In the genomic region with DNA sequence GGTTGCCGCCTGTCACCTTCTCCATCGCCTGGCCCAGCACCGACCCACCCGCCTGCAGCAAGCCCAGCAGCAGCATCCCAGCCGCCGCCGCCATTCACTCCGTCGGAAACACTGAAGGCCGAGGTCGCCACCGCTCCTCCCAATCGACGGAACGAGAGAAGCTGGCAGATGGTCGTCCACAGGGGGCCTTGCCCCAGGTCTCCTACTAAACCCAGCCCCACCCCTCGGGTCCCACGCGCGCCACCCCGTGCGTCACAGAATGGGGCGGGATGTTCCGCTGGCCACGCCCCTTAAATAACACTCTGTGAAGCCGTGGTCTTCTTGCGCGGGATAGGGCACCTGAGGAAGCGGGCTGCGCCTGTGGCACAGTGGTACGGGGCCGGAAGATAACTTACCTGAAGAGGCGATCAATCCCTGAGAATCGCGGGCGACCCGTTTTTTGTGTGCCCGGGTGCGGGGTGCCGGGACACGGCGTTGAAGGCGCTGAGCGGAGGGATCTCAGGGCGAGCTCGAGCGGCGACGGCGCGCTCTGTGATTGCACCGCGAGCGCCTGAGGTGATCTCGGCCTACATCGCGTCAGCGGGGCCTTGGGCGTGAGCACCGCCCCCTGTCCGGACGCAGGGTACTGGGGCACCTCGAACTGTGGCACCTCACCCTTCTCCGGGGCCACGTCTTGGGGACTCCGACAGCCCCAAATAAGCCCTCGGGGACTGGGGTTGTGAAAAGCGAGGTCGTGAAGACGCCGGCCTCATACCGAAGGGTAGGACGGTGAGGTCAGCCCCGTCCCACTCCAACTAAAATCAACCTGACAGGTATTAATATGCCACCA, we compare ENCODE assay signal across 1 cellular context.
TF ChIP-seq lines count a peak whose summit lies in the region.

A gene (minus strand): TSS at position 207 of the 829 bp plus-strand sequence. CDS start 113 bp downstream, at position 94.

TF ChIP-seq in K562, 482 proteins besides CTCF, POLR2A, EP300 and RAD21 (continued from another document and continues in another):
- TF ChIP-seq, protein P1, sequence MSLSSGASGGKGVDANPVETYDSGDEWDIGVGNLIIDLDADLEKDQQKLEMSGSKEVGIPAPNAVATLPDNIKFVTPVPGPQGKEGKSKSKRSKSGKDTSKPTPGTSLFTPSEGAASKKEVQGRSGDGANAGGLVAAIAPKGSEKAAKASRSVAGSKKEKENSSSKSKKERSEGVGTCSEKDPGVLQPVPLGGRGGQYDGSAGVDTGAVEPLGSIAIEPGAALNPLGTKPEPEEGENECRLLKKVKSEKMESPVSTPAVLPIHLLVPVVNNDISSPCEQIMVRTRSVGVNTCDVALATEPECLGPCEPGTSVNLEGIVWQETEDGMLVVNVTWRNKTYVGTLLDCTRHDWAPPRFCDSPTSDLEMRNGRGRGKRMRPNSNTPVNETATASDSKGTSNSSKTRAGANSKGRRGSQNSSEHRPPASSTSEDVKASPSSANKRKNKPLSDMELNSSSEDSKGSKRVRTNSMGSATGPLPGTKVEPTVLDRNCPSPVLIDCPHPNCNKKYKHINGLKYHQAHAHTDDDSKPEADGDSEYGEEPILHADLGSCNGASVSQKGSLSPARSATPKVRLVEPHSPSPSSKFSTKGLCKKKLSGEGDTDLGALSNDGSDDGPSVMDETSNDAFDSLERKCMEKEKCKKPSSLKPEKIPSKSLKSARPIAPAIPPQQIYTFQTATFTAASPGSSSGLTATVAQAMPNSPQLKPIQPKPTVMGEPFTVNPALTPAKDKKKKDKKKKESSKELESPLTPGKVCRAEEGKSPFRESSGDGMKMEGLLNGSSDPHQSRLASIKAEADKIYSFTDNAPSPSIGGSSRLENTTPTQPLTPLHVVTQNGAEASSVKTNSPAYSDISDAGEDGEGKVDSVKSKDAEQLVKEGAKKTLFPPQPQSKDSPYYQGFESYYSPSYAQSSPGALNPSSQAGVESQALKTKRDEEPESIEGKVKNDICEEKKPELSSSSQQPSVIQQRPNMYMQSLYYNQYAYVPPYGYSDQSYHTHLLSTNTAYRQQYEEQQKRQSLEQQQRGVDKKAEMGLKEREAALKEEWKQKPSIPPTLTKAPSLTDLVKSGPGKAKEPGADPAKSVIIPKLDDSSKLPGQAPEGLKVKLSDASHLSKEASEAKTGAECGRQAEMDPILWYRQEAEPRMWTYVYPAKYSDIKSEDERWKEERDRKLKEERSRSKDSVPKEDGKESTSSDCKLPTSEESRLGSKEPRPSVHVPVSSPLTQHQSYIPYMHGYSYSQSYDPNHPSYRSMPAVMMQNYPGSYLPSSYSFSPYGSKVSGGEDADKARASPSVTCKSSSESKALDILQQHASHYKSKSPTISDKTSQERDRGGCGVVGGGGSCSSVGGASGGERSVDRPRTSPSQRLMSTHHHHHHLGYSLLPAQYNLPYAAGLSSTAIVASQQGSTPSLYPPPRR (CRISPR knock-in tag; IDR thresholded peaks at IDR 0.05; ENCODE audit: borderline replicate concordance) = no peak
- TF ChIP-seq, protein P2, sequence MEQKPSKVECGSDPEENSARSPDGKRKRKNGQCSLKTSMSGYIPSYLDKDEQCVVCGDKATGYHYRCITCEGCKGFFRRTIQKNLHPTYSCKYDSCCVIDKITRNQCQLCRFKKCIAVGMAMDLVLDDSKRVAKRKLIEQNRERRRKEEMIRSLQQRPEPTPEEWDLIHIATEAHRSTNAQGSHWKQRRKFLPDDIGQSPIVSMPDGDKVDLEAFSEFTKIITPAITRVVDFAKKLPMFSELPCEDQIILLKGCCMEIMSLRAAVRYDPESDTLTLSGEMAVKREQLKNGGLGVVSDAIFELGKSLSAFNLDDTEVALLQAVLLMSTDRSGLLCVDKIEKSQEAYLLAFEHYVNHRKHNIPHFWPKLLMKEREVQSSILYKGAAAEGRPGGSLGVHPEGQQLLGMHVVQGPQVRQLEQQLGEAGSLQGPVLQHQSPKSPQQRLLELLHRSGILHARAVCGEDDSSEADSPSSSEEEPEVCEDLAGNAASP (IDR thresholded peaks at IDR 0.05) = no peak
- no peak for TF ChIP-seq FOXJ2 (tag; IDR thresholded peaks at IDR 0.05)
- no peak; the same call in 1 of the 2 replicates for TF ChIP-seq RBM14 (IDR thresholded peaks at IDR 0.05; ENCODE audit: borderline replicate concordance, insufficient read depth, low read depth, low read length)
- TF ChIP-seq GABPB1 (CRISPR knock-in tag; IDR thresholded peaks at IDR 0.05) = peak; percentile 61
- TF ChIP-seq, protein P3, sequence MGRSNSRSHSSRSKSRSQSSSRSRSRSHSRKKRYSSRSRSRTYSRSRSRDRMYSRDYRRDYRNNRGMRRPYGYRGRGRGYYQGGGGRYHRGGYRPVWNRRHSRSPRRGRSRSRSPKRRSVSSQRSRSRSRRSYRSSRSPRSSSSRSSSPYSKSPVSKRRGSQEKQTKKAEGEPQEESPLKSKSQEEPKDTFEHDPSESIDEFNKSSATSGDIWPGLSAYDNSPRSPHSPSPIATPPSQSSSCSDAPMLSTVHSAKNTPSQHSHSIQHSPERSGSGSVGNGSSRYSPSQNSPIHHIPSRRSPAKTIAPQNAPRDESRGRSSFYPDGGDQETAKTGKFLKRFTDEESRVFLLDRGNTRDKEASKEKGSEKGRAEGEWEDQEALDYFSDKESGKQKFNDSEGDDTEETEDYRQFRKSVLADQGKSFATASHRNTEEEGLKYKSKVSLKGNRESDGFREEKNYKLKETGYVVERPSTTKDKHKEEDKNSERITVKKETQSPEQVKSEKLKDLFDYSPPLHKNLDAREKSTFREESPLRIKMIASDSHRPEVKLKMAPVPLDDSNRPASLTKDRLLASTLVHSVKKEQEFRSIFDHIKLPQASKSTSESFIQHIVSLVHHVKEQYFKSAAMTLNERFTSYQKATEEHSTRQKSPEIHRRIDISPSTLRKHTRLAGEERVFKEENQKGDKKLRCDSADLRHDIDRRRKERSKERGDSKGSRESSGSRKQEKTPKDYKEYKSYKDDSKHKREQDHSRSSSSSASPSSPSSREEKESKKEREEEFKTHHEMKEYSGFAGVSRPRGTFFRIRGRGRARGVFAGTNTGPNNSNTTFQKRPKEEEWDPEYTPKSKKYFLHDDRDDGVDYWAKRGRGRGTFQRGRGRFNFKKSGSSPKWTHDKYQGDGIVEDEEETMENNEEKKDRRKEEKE (IDR thresholded peaks at IDR 0.05; ENCODE audit: borderline replicate concordance in 1 of 2, control insufficient read depth in 1 of 2, low read depth in 2 of 2, low read length in 1 of 2) = no peak
- peak; percentile 70 to 75 for TF ChIP-seq NONO (IDR thresholded peaks at IDR 0.05; ENCODE audit: low read depth in 2 of 2, low read length in 1 of 2)
- TF ChIP-seq ZNF143 (CRISPR knock-in tag; IDR thresholded peaks at IDR 0.05) = no peak
- TF ChIP-seq, protein P4, sequence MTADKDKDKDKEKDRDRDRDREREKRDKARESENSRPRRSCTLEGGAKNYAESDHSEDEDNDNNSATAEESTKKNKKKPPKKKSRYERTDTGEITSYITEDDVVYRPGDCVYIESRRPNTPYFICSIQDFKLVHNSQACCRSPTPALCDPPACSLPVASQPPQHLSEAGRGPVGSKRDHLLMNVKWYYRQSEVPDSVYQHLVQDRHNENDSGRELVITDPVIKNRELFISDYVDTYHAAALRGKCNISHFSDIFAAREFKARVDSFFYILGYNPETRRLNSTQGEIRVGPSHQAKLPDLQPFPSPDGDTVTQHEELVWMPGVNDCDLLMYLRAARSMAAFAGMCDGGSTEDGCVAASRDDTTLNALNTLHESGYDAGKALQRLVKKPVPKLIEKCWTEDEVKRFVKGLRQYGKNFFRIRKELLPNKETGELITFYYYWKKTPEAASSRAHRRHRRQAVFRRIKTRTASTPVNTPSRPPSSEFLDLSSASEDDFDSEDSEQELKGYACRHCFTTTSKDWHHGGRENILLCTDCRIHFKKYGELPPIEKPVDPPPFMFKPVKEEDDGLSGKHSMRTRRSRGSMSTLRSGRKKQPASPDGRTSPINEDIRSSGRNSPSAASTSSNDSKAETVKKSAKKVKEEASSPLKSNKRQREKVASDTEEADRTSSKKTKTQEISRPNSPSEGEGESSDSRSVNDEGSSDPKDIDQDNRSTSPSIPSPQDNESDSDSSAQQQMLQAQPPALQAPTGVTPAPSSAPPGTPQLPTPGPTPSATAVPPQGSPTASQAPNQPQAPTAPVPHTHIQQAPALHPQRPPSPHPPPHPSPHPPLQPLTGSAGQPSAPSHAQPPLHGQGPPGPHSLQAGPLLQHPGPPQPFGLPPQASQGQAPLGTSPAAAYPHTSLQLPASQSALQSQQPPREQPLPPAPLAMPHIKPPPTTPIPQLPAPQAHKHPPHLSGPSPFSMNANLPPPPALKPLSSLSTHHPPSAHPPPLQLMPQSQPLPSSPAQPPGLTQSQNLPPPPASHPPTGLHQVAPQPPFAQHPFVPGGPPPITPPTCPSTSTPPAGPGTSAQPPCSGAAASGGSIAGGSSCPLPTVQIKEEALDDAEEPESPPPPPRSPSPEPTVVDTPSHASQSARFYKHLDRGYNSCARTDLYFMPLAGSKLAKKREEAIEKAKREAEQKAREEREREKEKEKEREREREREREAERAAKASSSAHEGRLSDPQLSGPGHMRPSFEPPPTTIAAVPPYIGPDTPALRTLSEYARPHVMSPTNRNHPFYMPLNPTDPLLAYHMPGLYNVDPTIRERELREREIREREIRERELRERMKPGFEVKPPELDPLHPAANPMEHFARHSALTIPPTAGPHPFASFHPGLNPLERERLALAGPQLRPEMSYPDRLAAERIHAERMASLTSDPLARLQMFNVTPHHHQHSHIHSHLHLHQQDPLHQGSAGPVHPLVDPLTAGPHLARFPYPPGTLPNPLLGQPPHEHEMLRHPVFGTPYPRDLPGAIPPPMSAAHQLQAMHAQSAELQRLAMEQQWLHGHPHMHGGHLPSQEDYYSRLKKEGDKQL (CRISPR knock-in tag; IDR thresholded peaks at IDR 0.05; ENCODE audit: borderline replicate concordance) = no peak
- peak; percentile 98 for TF ChIP-seq SREBF1 (IDR thresholded peaks at IDR 0.05; ENCODE audit: borderline replicate concordance, low read depth, low read length)
- TF ChIP-seq SIX5 (IDR thresholded peaks at IDR 0.05; ENCODE audit: borderline replicate concordance in 1 of 2, insufficient read depth in 1 of 2, low read depth in 1 of 2, low read length in 2 of 2) = no peak
- TF ChIP-seq CSDE1 (IDR thresholded peaks at IDR 0.05) = peak in 1 of 2 experiments; percentile 81; a peak in 2 of 4 replicates
- TF ChIP-seq, protein P5, sequence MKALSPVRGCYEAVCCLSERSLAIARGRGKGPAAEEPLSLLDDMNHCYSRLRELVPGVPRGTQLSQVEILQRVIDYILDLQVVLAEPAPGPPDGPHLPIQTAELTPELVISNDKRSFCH (CRISPR knock-in tag; IDR thresholded peaks at IDR 0.05) = no peak
- TF ChIP-seq, protein P5 (tag; IDR thresholded peaks at IDR 0.05) = peak; percentile 69; the same call in 1 of the 2 replicates
- peak; percentile 50 for TF ChIP-seq EGR1 (conservative IDR thresholded peaks at IDR 0.05)
- no peak for TF ChIP-seq ETS2 (tag; IDR thresholded peaks at IDR 0.05; ENCODE audit: borderline replicate concordance, poor library complexity, severe bottlenecking)
- TF ChIP-seq, protein P6, sequence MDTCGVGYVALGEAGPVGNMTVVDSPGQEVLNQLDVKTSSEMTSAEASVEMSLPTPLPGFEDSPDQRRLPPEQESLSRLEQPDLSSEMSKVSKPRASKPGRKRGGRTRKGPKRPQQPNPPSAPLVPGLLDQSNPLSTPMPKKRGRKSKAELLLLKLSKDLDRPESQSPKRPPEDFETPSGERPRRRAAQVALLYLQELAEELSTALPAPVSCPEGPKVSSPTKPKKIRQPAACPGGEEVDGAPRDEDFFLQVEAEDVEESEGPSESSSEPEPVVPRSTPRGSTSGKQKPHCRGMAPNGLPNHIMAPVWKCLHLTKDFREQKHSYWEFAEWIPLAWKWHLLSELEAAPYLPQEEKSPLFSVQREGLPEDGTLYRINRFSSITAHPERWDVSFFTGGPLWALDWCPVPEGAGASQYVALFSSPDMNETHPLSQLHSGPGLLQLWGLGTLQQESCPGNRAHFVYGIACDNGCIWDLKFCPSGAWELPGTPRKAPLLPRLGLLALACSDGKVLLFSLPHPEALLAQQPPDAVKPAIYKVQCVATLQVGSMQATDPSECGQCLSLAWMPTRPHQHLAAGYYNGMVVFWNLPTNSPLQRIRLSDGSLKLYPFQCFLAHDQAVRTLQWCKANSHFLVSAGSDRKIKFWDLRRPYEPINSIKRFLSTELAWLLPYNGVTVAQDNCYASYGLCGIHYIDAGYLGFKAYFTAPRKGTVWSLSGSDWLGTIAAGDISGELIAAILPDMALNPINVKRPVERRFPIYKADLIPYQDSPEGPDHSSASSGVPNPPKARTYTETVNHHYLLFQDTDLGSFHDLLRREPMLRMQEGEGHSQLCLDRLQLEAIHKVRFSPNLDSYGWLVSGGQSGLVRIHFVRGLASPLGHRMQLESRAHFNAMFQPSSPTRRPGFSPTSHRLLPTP (IDR thresholded peaks at IDR 0.05; ENCODE audit: borderline replicate concordance, extremely low read depth, insufficient read length) = no peak
- TF ChIP-seq NR3C1 (CRISPR knock-in tag; IDR thresholded peaks at IDR 0.05) = peak; percentile 45
- TF ChIP-seq POLR3A (IDR thresholded peaks at IDR 0.05; ENCODE audit: borderline replicate concordance, extremely low read depth, insufficient read depth, insufficient read length) = no peak
- no peak for TF ChIP-seq CBX8 (IDR thresholded peaks at IDR 0.05; ENCODE audit: borderline replicate concordance, extremely low read depth, low read depth, low read length, poor library complexity, severe bottlenecking)
- TF ChIP-seq GTF2A2 (tag; IDR thresholded peaks at IDR 0.05) = peak; percentile 69; the same call in 1 of the 2 replicates
- TF ChIP-seq, protein P7, sequence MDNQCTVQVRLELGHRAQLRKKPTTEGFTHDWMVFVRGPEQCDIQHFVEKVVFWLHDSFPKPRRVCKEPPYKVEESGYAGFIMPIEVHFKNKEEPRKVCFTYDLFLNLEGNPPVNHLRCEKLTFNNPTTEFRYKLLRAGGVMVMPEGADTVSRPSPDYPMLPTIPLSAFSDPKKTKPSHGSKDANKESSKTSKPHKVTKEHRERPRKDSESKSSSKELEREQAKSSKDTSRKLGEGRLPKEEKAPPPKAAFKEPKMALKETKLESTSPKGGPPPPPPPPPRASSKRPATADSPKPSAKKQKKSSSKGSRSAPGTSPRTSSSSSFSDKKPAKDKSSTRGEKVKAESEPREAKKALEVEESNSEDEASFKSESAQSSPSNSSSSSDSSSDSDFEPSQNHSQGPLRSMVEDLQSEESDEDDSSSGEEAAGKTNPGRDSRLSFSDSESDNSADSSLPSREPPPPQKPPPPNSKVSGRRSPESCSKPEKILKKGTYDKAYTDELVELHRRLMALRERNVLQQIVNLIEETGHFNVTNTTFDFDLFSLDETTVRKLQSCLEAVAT (IDR thresholded peaks at IDR 0.05) = peak; percentile 54 to 87; a peak in 2 of 4 replicates
- TF ChIP-seq NRF1 (conservative IDR thresholded peaks at IDR 0.05 in 1 of 2, IDR thresholded peaks at IDR 0.05 in 1 of 2) = peak; percentile 74 to 81
- TF ChIP-seq SMAD1 (IDR thresholded peaks at IDR 0.05; ENCODE audit: low read depth, low read length, partially characterized antibody) = no peak
- TF ChIP-seq, protein P8, sequence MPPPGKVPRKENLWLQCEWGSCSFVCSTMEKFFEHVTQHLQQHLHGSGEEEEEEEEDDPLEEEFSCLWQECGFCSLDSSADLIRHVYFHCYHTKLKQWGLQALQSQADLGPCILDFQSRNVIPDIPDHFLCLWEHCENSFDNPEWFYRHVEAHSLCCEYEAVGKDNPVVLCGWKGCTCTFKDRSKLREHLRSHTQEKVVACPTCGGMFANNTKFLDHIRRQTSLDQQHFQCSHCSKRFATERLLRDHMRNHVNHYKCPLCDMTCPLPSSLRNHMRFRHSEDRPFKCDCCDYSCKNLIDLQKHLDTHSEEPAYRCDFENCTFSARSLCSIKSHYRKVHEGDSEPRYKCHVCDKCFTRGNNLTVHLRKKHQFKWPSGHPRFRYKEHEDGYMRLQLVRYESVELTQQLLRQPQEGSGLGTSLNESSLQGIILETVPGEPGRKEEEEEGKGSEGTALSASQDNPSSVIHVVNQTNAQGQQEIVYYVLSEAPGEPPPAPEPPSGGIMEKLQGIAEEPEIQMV (tag; conservative IDR thresholded peaks at IDR 0.05; ENCODE audit: low read depth) = no peak
- TF ChIP-seq ASH1L (IDR thresholded peaks at IDR 0.05; ENCODE audit: borderline replicate concordance, low read depth, partially characterized antibody) = no peak
- TF ChIP-seq SMAD3 (CRISPR knock-in tag; conservative IDR thresholded peaks at IDR 0.05) = no peak
- TF ChIP-seq RBM34 (IDR thresholded peaks at IDR 0.05; ENCODE audit: borderline replicate concordance, insufficient read depth, low read length) = no peak
